ENCODE assay signal across 8 cellular contexts in genomic region chr3:42043116-42043796, GRCh38. TPM values are rescaled to one million over a fixed set of nuclear protein-coding genes. Genes with fewer than 3 reads are reported as not detected.
DNase-seq lines count a peak whose midpoint lies in the region; ATAC-seq and TF ChIP-seq lines count a peak whose summit lies in the region.

No MANE protein-coding gene starts in this region.

- no peaks in the 10 kb centered on the region for H3K36me3 ChIP-seq in ES-I3 (ENCODE audit: insufficient read depth, low read length)
- H3K36me3 ChIP-seq in OCI-LY7 (ENCODE audit: insufficient read depth, low read length), result peaks cover 25% of the 10 kb centered on the region

- H3K9me3 Mint-ChIP-seq in activated CD4-positive, alpha-beta T cell treated with anti-CD3 and anti-CD28 coated beads, Interleukin-2, amount 10 ng/mL, durations not matched to agents 24 days and 14 days, result no peaks in the 10 kb centered on the region

- H3K9me3 ChIP-seq in ES-I3 (ENCODE audit: control insufficient read depth, insufficient read depth, low read length) (no peaks in the 10 kb centered on the region), OCI-LY7 (ENCODE audit: low read length) (peaks cover 8% of the 10 kb centered on the region; the same call in 1 of the 2 replicates)

- peaks cover 15% of the 10 kb centered on the region for H4K20me1 ChIP-seq in OCI-LY7 (ENCODE audit: insufficient read depth, low read length)

- H3K4me2 ChIP-seq in OCI-LY7 (ENCODE audit: low read length), result 0 out of 2 replicates have a peak overlapping the region, but pooled peaks have one; percentile 16

- H3K4me1 ChIP-seq in ES-I3 (ENCODE audit: insufficient read depth, low read length) (peaks cover 24% of the 10 kb centered on the region), OCI-LY7 (ENCODE audit: insufficient read depth, low read length, poor library complexity, severe bottlenecking) (peaks cover 96% of the 10 kb centered on the region)

- H2AFZ ChIP-seq in OCI-LY7 (ENCODE audit: low read length), result no peak overlapping the region

- ATAC-seq in HG02981 (IDR thresholded peaks at IDR 0.05; ENCODE audit: unreplicated experiment) (no peak), GM18517 (IDR thresholded peaks at IDR 0.05; ENCODE audit: unreplicated experiment) (no peak)

- no peak for TF ChIP-seq CTCF in OCI-LY7 (conservative IDR thresholded peaks at IDR 0.05; ENCODE audit: low read length)

- BruUV-seq in OCI-LY7 (replicated peaks; lab: Mats Ljungman, UMichigan), result no TSS peak

- no peak for DNase-seq in OCI-LY7 (ENCODE audit: low spot score)
- DNase-seq in glomerular visceral epithelial cell (ENCODE audit: extremely low spot score), result peak; percentile 88
- DNase-seq in pulmonary artery endothelial cell (ENCODE audit: low read depth, low spot score), result peak; percentile 98
- no peak for DNase-seq in activated effector memory CD4-positive, alpha-beta T cell treated with anti-CD3 and anti-CD28 coated beads, Interleukin-2, amount 50 U/mL, for 16 hours
- no peak for DNase-seq in activated CD4-positive, alpha-beta T cell treated with anti-CD3 and anti-CD28 coated beads, Interleukin-2, amount 10 ng/mL, durations not matched to agents 24 days and 14 days

- H3K9ac ChIP-seq in ES-I3 (ENCODE audit: low read depth, low read length), result peak overlapping the region; percentile 40

- intact Hi-C loops in OCI-LY7 (cut with micrococcal nuclease; ENCODE audit: unreplicated experiment), result no loop called here
- intact Hi-C loops in activated CD4-positive, alpha-beta T cell treated with anti-CD3 and anti-CD28 coated beads, Interleukin-2, amount 10 ng/mL, durations not matched to agents 24 days and 14 days (cut with micrococcal nuclease), result no loop called here

- POLR2A ChIA-PET in OCI-LY7 (lab: Charles Lee), result interaction anchor here (1.3 kb wide), 1 partner anchor 23 kb away, joined by 5 read pairs; no protein-coding TSS in a partner anchor

- H3K4me3 ChIP-seq in OCI-LY7 (ENCODE audit: low read depth, low read length, poor library complexity, severe bottlenecking), result no peak overlapping the region

- no peaks in the 10 kb centered on the region for H3K9me2 ChIP-seq in OCI-LY7 (ENCODE audit: insufficient read depth, low read length)

- peaks cover 16% of the 10 kb centered on the region for H3K4me1 Mint-ChIP-seq in activated CD4-positive, alpha-beta T cell treated with anti-CD3 and anti-CD28 coated beads, Interleukin-2, amount 10 ng/mL, durations not matched to agents 24 days and 14 days

- no peaks in the 10 kb centered on the region for H3K27me3 Mint-ChIP-seq in activated CD4-positive, alpha-beta T cell treated with anti-CD3 and anti-CD28 coated beads, Interleukin-2, amount 10 ng/mL, durations not matched to agents 24 days and 14 days

- H3K27ac ChIP-seq in OCI-LY7 (ENCODE audit: low read depth, low read length, poor library complexity, severe bottlenecking), result no peak overlapping the region

- H3K27ac Mint-ChIP-seq in activated CD4-positive, alpha-beta T cell treated with anti-CD3 and anti-CD28 coated beads, Interleukin-2, amount 10 ng/mL, durations not matched to agents 24 days and 14 days, result no peak overlapping the region

- H3K79me2 ChIP-seq in OCI-LY7 (ENCODE audit: insufficient read depth, low read depth, low read length), result peaks cover 100% of the 10 kb centered on the region

- H3K36me3 Mint-ChIP-seq in activated CD4-positive, alpha-beta T cell treated with anti-CD3 and anti-CD28 coated beads, Interleukin-2, amount 10 ng/mL, durations not matched to agents 24 days and 14 days (ENCODE audit: low read depth), result peaks cover 2% of the 10 kb centered on the region

- no peak overlapping the region for H3K4me3 Mint-ChIP-seq in activated CD4-positive, alpha-beta T cell treated with anti-CD3 and anti-CD28 coated beads, Interleukin-2, amount 10 ng/mL, durations not matched to agents 24 days and 14 days

- CTCF ChIA-PET in OCI-LY7 (lab: Charles Lee; ENCODE audit: unreplicated experiment), result interaction anchor here (0.6 kb wide), 1 partner anchor 15 kb away, joined by 3 read pairs; no protein-coding TSS in a partner anchor

RNA-seq across cellular contexts. Expression of gene TRAK1, which starts 47.9 kb away (rescaled TPM):
- 60.8 and 62.5 TPM in 2 replicates for total RNA-seq in OCI-LY7 (2014; rRNA removed; shearing (Covaris generic))
- total RNA-seq in OCI-LY7 (2022) (88.3 and 92.6 TPM in 2 replicates), pulmonary artery endothelial cell (41.5 and 47.0 TPM in 2 replicates)
- 35.4 and 35.9 TPM in 2 replicates for total RNA-seq in activated CD4-positive, alpha-beta T cell treated with anti-CD3 and anti-CD28 coated beads, Interleukin-2, amount 10 ng/mL, durations not matched to agents 24 days and 14 days

Comparison
In these comparisons a context has a peak if more than half of its experiments do, and no peak if none do; other contexts are left out.
1. DNase-seq: peak in glomerular visceral epithelial cell (single experiment) and pulmonary artery endothelial cell (single experiment); none in OCI-LY7 (single experiment), activated effector memory CD4-positive, alpha-beta T cell treated with anti-CD3 and anti-CD28 coated beads, Interleukin-2, amount 50 U/mL, for 16 hours (single experiment) and activated CD4-positive, alpha-beta T cell treated with anti-CD3 and anti-CD28 coated beads, Interleukin-2, amount 10 ng/mL, durations not matched to agents 24 days and 14 days (single experiment).